In genomic region chr5:177296581-177296980, GRCh38 we compare ENCODE assay signal across 13 cellular contexts. TPM values are rescaled to one million over a fixed set of nuclear protein-coding genes. Genes with fewer than 3 reads are reported as not detected.
A peak's percentile ranks its signal among the peaks of the same experiment; 100 is the strongest.
DNase-seq lines count a peak whose midpoint lies in the region; ATAC-seq and TF ChIP-seq lines count a peak whose summit lies in the region.
"Had no signal": no experiment of that assay in that cellular context is flagged by ENCODE, and none has a peak within 500 bp of the region (broad histone marks: within the 10 kb centered on the region; RNA-seq: fewer than 3 reads in every experiment).

No MANE protein-coding gene starts in this region.

- H3K4me1 ChIP-seq in BLaER1 (peaks cover 75% of the 10 kb centered on the region), lower lobe of right lung (peaks cover 47% of the 10 kb centered on the region)

- POLR2A ChIA-PET in activated CD4-positive, alpha-beta memory T cell treated with anti-CD3 and anti-CD28 coated beads, Interleukin-2, amount 10 ng/mL, durations not matched to agents 7 days and 5 days (lab: Charles Lee): interaction anchor here (0.6 to 2.3 kb wide), 3 partner anchors 15 to 21 kb away, joined by 3 to 11 read pairs (median 4); partner anchors contain the start of gene MXD3

- peak overlapping the region; percentile 61 for H3K27ac ChIP-seq in BLaER1
- H3K27ac ChIP-seq in lower lobe of right lung: peak overlapping the region; percentile 28
- H3K27ac ChIP-seq: right atrium auricular region had no signal

- H3K36me3 ChIP-seq in BLaER1 (peaks cover 76% of the 10 kb centered on the region), lower lobe of right lung (peaks cover 58% of the 10 kb centered on the region)

- peaks cover 21% of the 10 kb centered on the region for H3K4me1 Mint-ChIP-seq in HFFc6 (ENCODE audit: low read depth)
- peaks cover 63% of the 10 kb centered on the region for H3K4me1 Mint-ChIP-seq in activated CD4-positive, alpha-beta memory T cell treated with anti-CD3 and anti-CD28 coated beads, Interleukin-2, amount 10 ng/mL, durations not matched to agents 7 days and 5 days

- intact Hi-C loops in lower lobe of right lung (cut with DNase I): no loop called here

- H3K9me3 Mint-ChIP-seq in HFFc6: no peaks in the 10 kb centered on the region
- no peaks in the 10 kb centered on the region for H3K9me3 Mint-ChIP-seq in activated CD4-positive, alpha-beta memory T cell treated with anti-CD3 and anti-CD28 coated beads, Interleukin-2, amount 10 ng/mL, durations not matched to agents 7 days and 5 days

- H3K27me3 ChIP-seq in BLaER1 (no peaks in the 10 kb centered on the region), lower lobe of right lung (ENCODE audit: low read depth) (no peaks in the 10 kb centered on the region)
- H3K27me3 ChIP-seq: right atrium auricular region had no signal

- peak overlapping the region; percentile 8; the same call in 1 of the 2 replicates for H3K4me3 ChIP-seq in BLaER1
- H3K4me3 ChIP-seq in lower lobe of right lung: no peak overlapping the region
- H3K4me3 ChIP-seq: right atrium auricular region had no signal

- H3K4me2 ChIP-seq in BLaER1: peak overlapping the region; percentile 100

- H3K9ac ChIP-seq in BLaER1: peak overlapping the region; percentile 49

- ATAC-seq in lower lobe of right lung (peak in 1 of 2 donors; percentile 14), HG03439 (IDR thresholded peaks at IDR 0.05; ENCODE audit: unreplicated experiment) (no peak), GM18873 (IDR thresholded peaks at IDR 0.05; ENCODE audit: low FRiP score, unreplicated experiment) (no peak)

- no peaks in the 10 kb centered on the region; the same call in none of the 2 replicates for H3K27me3 Mint-ChIP-seq in HFFc6 (ENCODE audit: insufficient read depth)
- H3K27me3 Mint-ChIP-seq in activated CD4-positive, alpha-beta memory T cell treated with anti-CD3 and anti-CD28 coated beads, Interleukin-2, amount 10 ng/mL, durations not matched to agents 7 days and 5 days: no peaks in the 10 kb centered on the region

- CTCF ChIA-PET in activated CD4-positive, alpha-beta memory T cell treated with anti-CD3 and anti-CD28 coated beads, Interleukin-2, amount 10 ng/mL, durations not matched to agents 7 days and 5 days (lab: Charles Lee): interaction anchor here (0.9 to 4.5 kb wide), 5 partner anchors 13 to 185 kb away, joined by 3 to 43 read pairs (median 4); no protein-coding TSS in a partner anchor

- peaks cover 42% of the 10 kb centered on the region for H4K20me1 ChIP-seq in BLaER1

- TF ChIP-seq CTCF in HFFc6 (IDR thresholded peaks at IDR 0.05): no peak
- no peak for TF ChIP-seq CTCF in lower lobe of right lung (IDR thresholded peaks at IDR 0.05)

- H3K4me3 Mint-ChIP-seq in HFFc6: no peak overlapping the region
- no peak overlapping the region for H3K4me3 Mint-ChIP-seq in activated CD4-positive, alpha-beta memory T cell treated with anti-CD3 and anti-CD28 coated beads, Interleukin-2, amount 10 ng/mL, durations not matched to agents 7 days and 5 days

- peaks cover 9% of the 10 kb centered on the region; the same call in 1 of the 2 replicates for H3K36me3 Mint-ChIP-seq in HFFc6 (ENCODE audit: low read depth)
- peaks cover 79% of the 10 kb centered on the region for H3K36me3 Mint-ChIP-seq in activated CD4-positive, alpha-beta memory T cell treated with anti-CD3 and anti-CD28 coated beads, Interleukin-2, amount 10 ng/mL, durations not matched to agents 7 days and 5 days (ENCODE audit: low read depth)

- H3K9me3 ChIP-seq in BLaER1: no peaks in the 10 kb centered on the region
- H3K9me3 ChIP-seq in lower lobe of right lung: no peaks in the 10 kb centered on the region
- H3K9me3 ChIP-seq: right atrium auricular region had no signal

- H3K27ac Mint-ChIP-seq in HFFc6: 0 out of 2 replicates have a peak overlapping the region, but pooled peaks have one; percentile 12
- H3K27ac Mint-ChIP-seq in activated CD4-positive, alpha-beta memory T cell treated with anti-CD3 and anti-CD28 coated beads, Interleukin-2, amount 10 ng/mL, durations not matched to agents 7 days and 5 days: peak overlapping the region; percentile 72

- DNase-seq in HFFc6 (no peak), lower lobe of right lung (no peak), D341Med (ENCODE audit: low spot score) (no peak), hepatic stellate cell (ENCODE audit: low spot score) (no peak)
- no peak for DNase-seq in activated CD4-positive, alpha-beta memory T cell treated with anti-CD3 and anti-CD28 coated beads, Interleukin-2, amount 10 ng/mL, durations not matched to agents 7 days and 5 days
- DNase-seq: activated CD4-positive, alpha-beta T cell treated with anti-CD3 and anti-CD28 coated beads, Interleukin-2, amount 50 U/mL, for 48 hours; Calu3; left cardiac atrium; SHP77 treated with DMSO at 0.1 percent for 48 hours had no signal

RNA-seq across cellular contexts. Expression of gene RAB24, which starts 6.9 kb away (rescaled TPM):
- total RNA-seq in HFFc6 (2021; fragmentation: NEBNext Ultra II Directional; extraction: Animal tissue kit (Norgen Biotek cat#: 25700)): 10 to 100 TPM; 23.3 to 31.4 (median 26.4) TPM
- total RNA-seq in activated CD4-positive, alpha-beta memory T cell treated with anti-CD3 and anti-CD28 coated beads, Interleukin-2, amount 10 ng/mL, durations not matched to agents 7 days and 5 days: 10 to 100 TPM; 43.0 to 46.6 TPM
- total RNA-seq in lower lobe of right lung: 41.6 TPM

RNA-seq across cellular contexts. Expression of gene PRELID1, which starts 7.0 kb away (rescaled TPM):
- total RNA-seq in HFFc6 (2021; fragmentation: NEBNext Ultra II Directional; extraction: Animal tissue kit (Norgen Biotek cat#: 25700)): 100 to 1,000 TPM; 182 to 225 (median 217) TPM
- 100 to 1,000 TPM; 153 to 156 TPM for total RNA-seq in activated CD4-positive, alpha-beta memory T cell treated with anti-CD3 and anti-CD28 coated beads, Interleukin-2, amount 10 ng/mL, durations not matched to agents 7 days and 5 days
- total RNA-seq in lower lobe of right lung: 101 TPM

RNA-seq across cellular contexts. Expression of gene MXD3, which starts 15.1 kb away (rescaled TPM):
- total RNA-seq in HFFc6 (2021; fragmentation: NEBNext Ultra II Directional; extraction: Animal tissue kit (Norgen Biotek cat#: 25700)): 10 to 100 TPM in 5 of 6 experiments, 1 to 10 TPM in 1; 7.7 to 17.0 (median 15.3) TPM
- 10 to 100 TPM; 74.1 to 75.0 TPM for total RNA-seq in activated CD4-positive, alpha-beta memory T cell treated with anti-CD3 and anti-CD28 coated beads, Interleukin-2, amount 10 ng/mL, durations not matched to agents 7 days and 5 days
- total RNA-seq in lower lobe of right lung: 10.8 TPM

RNA-seq across cellular contexts. Expression of gene LMAN2, which starts 54.9 kb away (rescaled TPM):
- 100 to 1,000 TPM; 153 to 169 (median 164) TPM for total RNA-seq in HFFc6 (2021; fragmentation: NEBNext Ultra II Directional; extraction: Animal tissue kit (Norgen Biotek cat#: 25700))
- 100 to 1,000 TPM; 145 to 149 TPM for total RNA-seq in activated CD4-positive, alpha-beta memory T cell treated with anti-CD3 and anti-CD28 coated beads, Interleukin-2, amount 10 ng/mL, durations not matched to agents 7 days and 5 days
- total RNA-seq in lower lobe of right lung: 108 TPM
